Comparison of ENCODE assay signal across 32 cellular contexts in genomic region chr20:17043323-17043722, GRCh38.
"Had no signal": no experiment of that assay in that cellular context is flagged by ENCODE, and none has a peak within 500 bp of the region (broad histone marks: within the 10 kb centered on the region; RNA-seq: fewer than 3 reads in every experiment).

No MANE protein-coding gene starts in this region.

- DNase-seq: activated B cell treated with CpG ODN at 0.5 μM for 24 hours; activated CD4-positive, alpha-beta T cell treated with anti-CD3 and anti-CD28 coated beads for 48 hours; activated CD4-positive, alpha-beta T cell treated with anti-CD3 and anti-CD28 coated beads, Interleukin-2, amount 50 U/mL, for 1 hour; activated CD4-positive, alpha-beta T cell treated with anti-CD3 and anti-CD28 coated beads, Interleukin-2, amount 50 U/mL, for 48 hours; activated CD8-positive, alpha-beta memory T cell treated with anti-CD3 and anti-CD28 coated beads, Interleukin-2, amount 10 ng/mL, durations not matched to agents 7 days and 5 days; activated CD8-positive, alpha-beta memory T cell treated with anti-CD3 and anti-CD28 coated beads, Interleukin-2, amount 50 U/mL, for 4 hours; activated CD8-positive, alpha-beta T cell treated with anti-CD3 and anti-CD28 coated beads, Interleukin-2, amount 10 ng/mL, durations not matched to agents 7 days and 5 days; activated effector memory CD4-positive, alpha-beta T cell treated with anti-CD3 and anti-CD28 coated beads, Interleukin-2, amount 50 U/mL, for 16 hours; activated naive CD4-positive, alpha-beta T cell treated with anti-CD3 and anti-CD28 coated beads for 36 hours; activated naive CD8-positive, alpha-beta T cell treated with anti-CD3 and anti-CD28 coated beads for 36 hours; activated naive CD8-positive, alpha-beta T cell treated with anti-CD3 and anti-CD28 coated beads, Interleukin-2, amount 50 U/mL, for 24 hours; activated T-cell treated with anti-CD3 and anti-CD28 coated beads, Interleukin-2, amount 50 U/mL, for 1 hour; activated T-cell treated with anti-CD3 and anti-CD28 coated beads, Interleukin-2, amount 50 U/mL, for 48 hours; adrenal gland; amygdala; aorta; body of pancreas; caudate nucleus; cortex of kidney; dermis blood vessel endothelial cell; effector CD4-positive, alpha-beta T cell; effector memory CD8-positive, alpha-beta T cell; erythroblast; foreskin keratinocyte; gastrocnemius medialis; glutamatergic neuron; heart left ventricle; T-helper 17 cell; T1000; WERI-Rb-1 had no signal

- ATAC-seq: activated CD4-positive, CD25-positive, alpha-beta regulatory T cell treated with anti-CD3 and anti-CD28 coated beads, Interleukin-2, amount 50 U/mL, for 24 hours; activated CD8-positive, alpha-beta memory T cell treated with anti-CD3 and anti-CD28 coated beads, Interleukin-2, amount 10 ng/mL, durations not matched to agents 7 days and 5 days; activated CD8-positive, alpha-beta T cell treated with anti-CD3 and anti-CD28 coated beads, Interleukin-2, amount 10 ng/mL, durations not matched to agents 7 days and 5 days; activated naive CD8-positive, alpha-beta T cell treated with anti-CD3 and anti-CD28 coated beads, Interleukin-2, amount 50 U/mL, for 24 hours; body of pancreas; effector memory CD8-positive, alpha-beta T cell; foreskin keratinocyte; gastrocnemius medialis; heart left ventricle; T-helper 17 cell had no signal

- H3K27ac ChIP-seq: adrenal gland, body of pancreas, esophagus muscularis mucosa, foreskin keratinocyte, gastrocnemius medialis, heart left ventricle, WERI-Rb-1 had no signal

- H3K4me1 ChIP-seq: adrenal gland, body of pancreas, foreskin keratinocyte, gastrocnemius medialis, heart left ventricle had no signal

- H3K4me3 ChIP-seq: adrenal gland, body of pancreas, esophagus muscularis mucosa, gastrocnemius medialis, heart left ventricle had no signal

- H3K27me3 ChIP-seq: adrenal gland, body of pancreas, esophagus muscularis mucosa, foreskin keratinocyte, gastrocnemius medialis, heart left ventricle had no signal

- H3K36me3 ChIP-seq: adrenal gland, esophagus muscularis mucosa, gastrocnemius medialis, heart left ventricle, WERI-Rb-1 had no signal

- H3K9me3 ChIP-seq: adrenal gland, body of pancreas, esophagus muscularis mucosa, gastrocnemius medialis had no signal
